Comparison of ENCODE assay signal across 1 cellular context in the genomic region with DNA sequence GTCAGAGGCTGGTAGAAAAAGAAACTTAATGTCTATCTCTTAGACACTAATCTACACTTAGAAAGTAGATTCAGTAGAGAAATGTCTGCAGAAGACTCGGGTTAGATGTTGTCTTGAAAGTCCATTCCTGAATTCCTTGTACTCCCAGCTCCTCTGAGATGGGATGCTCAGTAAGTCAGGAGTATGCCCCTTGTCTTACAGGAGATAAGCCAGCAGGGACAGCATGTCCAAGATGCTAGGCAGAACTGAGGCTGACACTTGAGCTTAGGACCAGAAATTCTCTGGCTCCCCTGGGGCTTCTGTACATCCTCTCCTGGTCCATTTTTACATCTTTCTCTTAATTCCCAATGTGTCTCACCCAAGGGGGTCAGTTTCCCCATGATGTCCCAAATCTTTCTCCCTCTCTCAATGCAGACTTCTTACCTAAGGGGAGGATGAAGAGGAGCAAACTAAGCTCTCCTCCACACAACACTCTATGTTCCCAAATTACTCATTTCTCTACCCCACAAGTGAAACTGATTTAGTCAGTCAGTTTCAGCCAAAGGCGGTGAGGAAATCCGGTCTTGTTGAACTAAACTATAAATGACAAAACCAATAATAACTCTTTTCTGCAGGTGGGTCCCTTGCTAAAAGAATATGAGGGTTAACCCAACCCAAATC.
TF ChIP-seq lines count a peak whose summit lies in the region.

No MANE protein-coding gene starts in this region.

TF ChIP-seq in GM12878, 131 proteins besides CTCF, POLR2A, EP300 and RAD21 (continued from another document):
- TF ChIP-seq MYB (IDR thresholded peaks at IDR 0.05; ENCODE audit: borderline replicate concordance, low read depth, low read length) (no peak), CBX3 (IDR thresholded peaks at IDR 0.05; ENCODE audit: borderline replicate concordance, low read depth) (no peak), DPF2 (IDR thresholded peaks at IDR 0.05) (peak; percentile 68; the same call in 1 of the 2 replicates), TCF12 (IDR thresholded peaks at IDR 0.05; ENCODE audit: low read depth, low read length) (peak; percentile 43; the same call in 1 of the 2 replicates), CHD4 (IDR thresholded peaks at IDR 0.05) (no peak), POU2F2 (IDR thresholded peaks at IDR 0.05; ENCODE audit: borderline replicate concordance, low read depth, low read length) (peak; percentile 58; the same call in 1 of the 3 replicates), RAD51 (IDR thresholded peaks at IDR 0.05) (no peak), BMI1 (IDR thresholded peaks at IDR 0.05; ENCODE audit: borderline replicate concordance) (peak; percentile 62; the same call in 1 of the 2 replicates), RB1 (IDR thresholded peaks at IDR 0.05; ENCODE audit: borderline replicate concordance) (no peak), RFX5 (IDR thresholded peaks at IDR 0.05; ENCODE audit: low read depth, low read length) (no peak), SPI1 (IDR thresholded peaks at IDR 0.05; ENCODE audit: borderline replicate concordance, insufficient read depth, low read depth, low read length) (no peak), ZNF207 (IDR thresholded peaks at IDR 0.05; ENCODE audit: borderline replicate concordance) (no peak)
- TF ChIP-seq, protein P1, sequence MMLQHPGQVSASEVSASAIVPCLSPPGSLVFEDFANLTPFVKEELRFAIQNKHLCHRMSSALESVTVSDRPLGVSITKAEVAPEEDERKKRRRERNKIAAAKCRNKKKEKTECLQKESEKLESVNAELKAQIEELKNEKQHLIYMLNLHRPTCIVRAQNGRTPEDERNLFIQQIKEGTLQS (IDR thresholded peaks at IDR 0.05; ENCODE audit: borderline replicate concordance, extremely low read depth, low read depth, low read length) = no peak
- TF ChIP-seq, protein P2, sequence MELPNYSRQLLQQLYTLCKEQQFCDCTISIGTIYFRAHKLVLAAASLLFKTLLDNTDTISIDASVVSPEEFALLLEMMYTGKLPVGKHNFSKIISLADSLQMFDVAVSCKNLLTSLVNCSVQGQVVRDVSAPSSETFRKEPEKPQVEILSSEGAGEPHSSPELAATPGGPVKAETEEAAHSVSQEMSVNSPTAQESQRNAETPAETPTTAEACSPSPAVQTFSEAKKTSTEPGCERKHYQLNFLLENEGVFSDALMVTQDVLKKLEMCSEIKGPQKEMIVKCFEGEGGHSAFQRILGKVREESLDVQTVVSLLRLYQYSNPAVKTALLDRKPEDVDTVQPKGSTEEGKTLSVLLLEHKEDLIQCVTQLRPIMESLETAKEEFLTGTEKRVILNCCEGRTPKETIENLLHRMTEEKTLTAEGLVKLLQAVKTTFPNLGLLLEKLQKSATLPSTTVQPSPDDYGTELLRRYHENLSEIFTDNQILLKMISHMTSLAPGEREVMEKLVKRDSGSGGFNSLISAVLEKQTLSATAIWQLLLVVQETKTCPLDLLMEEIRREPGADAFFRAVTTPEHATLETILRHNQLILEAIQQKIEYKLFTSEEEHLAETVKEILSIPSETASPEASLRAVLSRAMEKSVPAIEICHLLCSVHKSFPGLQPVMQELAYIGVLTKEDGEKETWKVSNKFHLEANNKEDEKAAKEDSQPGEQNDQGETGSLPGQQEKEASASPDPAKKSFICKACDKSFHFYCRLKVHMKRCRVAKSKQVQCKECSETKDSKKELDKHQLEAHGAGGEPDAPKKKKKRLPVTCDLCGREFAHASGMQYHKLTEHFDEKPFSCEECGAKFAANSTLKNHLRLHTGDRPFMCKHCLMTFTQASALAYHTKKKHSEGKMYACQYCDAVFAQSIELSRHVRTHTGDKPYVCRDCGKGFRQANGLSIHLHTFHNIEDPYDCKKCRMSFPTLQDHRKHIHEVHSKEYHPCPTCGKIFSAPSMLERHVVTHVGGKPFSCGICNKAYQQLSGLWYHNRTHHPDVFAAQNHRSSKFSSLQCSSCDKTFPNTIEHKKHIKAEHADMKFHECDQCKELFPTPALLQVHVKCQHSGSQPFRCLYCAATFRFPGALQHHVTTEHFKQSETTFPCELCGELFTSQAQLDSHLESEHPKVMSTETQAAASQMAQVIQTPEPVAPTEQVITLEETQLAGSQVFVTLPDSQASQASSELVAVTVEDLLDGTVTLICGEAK (IDR thresholded peaks at IDR 0.05; ENCODE audit: borderline replicate concordance) = no peak
- TF ChIP-seq, protein P3, sequence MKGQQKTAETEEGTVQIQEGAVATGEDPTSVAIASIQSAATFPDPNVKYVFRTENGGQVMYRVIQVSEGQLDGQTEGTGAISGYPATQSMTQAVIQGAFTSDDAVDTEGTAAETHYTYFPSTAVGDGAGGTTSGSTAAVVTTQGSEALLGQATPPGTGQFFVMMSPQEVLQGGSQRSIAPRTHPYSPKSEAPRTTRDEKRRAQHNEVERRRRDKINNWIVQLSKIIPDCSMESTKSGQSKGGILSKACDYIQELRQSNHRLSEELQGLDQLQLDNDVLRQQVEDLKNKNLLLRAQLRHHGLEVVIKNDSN (IDR thresholded peaks at IDR 0.05; ENCODE audit: borderline replicate concordance, extremely low read length, insufficient read depth, low read depth, low read length) = no peak
- TF ChIP-seq, protein P4, sequence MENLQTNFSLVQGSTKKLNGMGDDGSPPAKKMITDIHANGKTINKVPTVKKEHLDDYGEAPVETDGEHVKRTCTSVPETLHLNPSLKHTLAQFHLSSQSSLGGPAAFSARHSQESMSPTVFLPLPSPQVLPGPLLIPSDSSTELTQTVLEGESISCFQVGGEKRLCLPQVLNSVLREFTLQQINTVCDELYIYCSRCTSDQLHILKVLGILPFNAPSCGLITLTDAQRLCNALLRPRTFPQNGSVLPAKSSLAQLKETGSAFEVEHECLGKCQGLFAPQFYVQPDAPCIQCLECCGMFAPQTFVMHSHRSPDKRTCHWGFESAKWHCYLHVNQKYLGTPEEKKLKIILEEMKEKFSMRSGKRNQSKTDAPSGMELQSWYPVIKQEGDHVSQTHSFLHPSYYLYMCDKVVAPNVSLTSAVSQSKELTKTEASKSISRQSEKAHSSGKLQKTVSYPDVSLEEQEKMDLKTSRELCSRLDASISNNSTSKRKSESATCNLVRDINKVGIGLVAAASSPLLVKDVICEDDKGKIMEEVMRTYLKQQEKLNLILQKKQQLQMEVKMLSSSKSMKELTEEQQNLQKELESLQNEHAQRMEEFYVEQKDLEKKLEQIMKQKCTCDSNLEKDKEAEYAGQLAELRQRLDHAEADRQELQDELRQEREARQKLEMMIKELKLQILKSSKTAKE (IDR thresholded peaks at IDR 0.05; ENCODE audit: low read depth, poor library complexity, severe bottlenecking) = peak; percentile 80
- TF ChIP-seq, protein P5, sequence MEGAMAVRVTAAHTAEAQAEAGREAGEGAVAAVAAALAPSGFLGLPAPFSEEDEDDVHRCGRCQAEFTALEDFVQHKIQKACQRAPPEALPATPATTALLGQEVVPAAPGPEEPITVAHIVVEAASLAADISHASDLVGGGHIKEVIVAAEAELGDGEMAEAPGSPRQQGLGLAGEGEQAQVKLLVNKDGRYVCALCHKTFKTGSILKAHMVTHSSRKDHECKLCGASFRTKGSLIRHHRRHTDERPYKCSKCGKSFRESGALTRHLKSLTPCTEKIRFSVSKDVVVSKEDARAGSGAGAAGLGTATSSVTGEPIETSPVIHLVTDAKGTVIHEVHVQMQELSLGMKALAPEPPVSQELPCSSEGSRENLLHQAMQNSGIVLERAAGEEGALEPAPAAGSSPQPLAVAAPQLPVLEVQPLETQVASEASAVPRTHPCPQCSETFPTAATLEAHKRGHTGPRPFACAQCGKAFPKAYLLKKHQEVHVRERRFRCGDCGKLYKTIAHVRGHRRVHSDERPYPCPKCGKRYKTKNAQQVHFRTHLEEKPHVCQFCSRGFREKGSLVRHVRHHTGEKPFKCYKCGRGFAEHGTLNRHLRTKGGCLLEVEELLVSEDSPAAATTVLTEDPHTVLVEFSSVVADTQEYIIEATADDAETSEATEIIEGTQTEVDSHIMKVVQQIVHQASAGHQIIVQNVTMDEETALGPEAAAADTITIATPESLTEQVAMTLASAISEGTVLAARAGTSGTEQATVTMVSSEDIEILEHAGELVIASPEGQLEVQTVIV (IDR thresholded peaks at IDR 0.05; ENCODE audit: borderline replicate concordance, partially characterized antibody) = no peak
